8 cellular contexts compared by ENCODE assay signal in genomic region chr17:67717624-67718324, GRCh38. TPM values are rescaled to one million over a fixed set of nuclear protein-coding genes. Genes with fewer than 3 reads are reported as not detected.
A peak's percentile ranks its signal among the peaks of the same experiment; 100 is the strongest.
DNase-seq lines count a peak whose midpoint lies in the region; ATAC-seq and TF ChIP-seq lines count a peak whose summit lies in the region.

Gene NOL11 (plus strand): TSS chr17:67717936. CDS start chr17:67717948, 12 bp downstream.

- DNase-seq in NCI-H128 (lab: John Stamatoyannopoulos, UW; ENCODE audit: unreplicated experiment) (peak; percentile 93), glutamatergic neuron (peak; percentile 99), osteocyte (ENCODE audit: extremely low spot score, unreplicated experiment) (peak; percentile 100)
- DNase-seq in activated naive CD8-positive, alpha-beta T cell treated with anti-CD3 and anti-CD28 coated beads, Interleukin-2, amount 10 ng/mL, durations not matched to agents 7 days and 5 days = peak; percentile 100

- POLR2A ChIA-PET in activated naive CD8-positive, alpha-beta T cell treated with anti-CD3 and anti-CD28 coated beads, Interleukin-2, amount 10 ng/mL, durations not matched to agents 7 days and 5 days (lab: Charles Lee) = interaction anchor here (0.6 to 1.8 kb wide), 8 partner anchors 10 to 359 kb away, joined by 3 to 13 read pairs (median 4); partner anchors contain the start of gene BPTF

- peak within 1 kb of the TSS; percentile 99 for H3K4me3 Mint-ChIP-seq in activated naive CD8-positive, alpha-beta T cell treated with anti-CD3 and anti-CD28 coated beads, Interleukin-2, amount 10 ng/mL, durations not matched to agents 7 days and 5 days
- H3K4me3 Mint-ChIP-seq in glutamatergic neuron (ENCODE audit: unreplicated experiment) = peak within 1 kb of the TSS; percentile 97
- H3K4me3 Mint-ChIP-seq in osteocyte (ENCODE audit: unreplicated experiment) = peak within 1 kb of the TSS; percentile 96

- H3K4me2 ChIP-seq in SU-DHL-6 (ENCODE audit: low read depth, low read length, poor library complexity, severe bottlenecking) = peak within 1 kb of the TSS; percentile 99

- H3F3A ChIP-seq in SU-DHL-6 (ENCODE audit: insufficient read depth) = peaks cover 7% of the 10 kb centered on the region; the same call in 1 of the 2 replicates

- H3K9me3 Mint-ChIP-seq in activated naive CD8-positive, alpha-beta T cell treated with anti-CD3 and anti-CD28 coated beads, Interleukin-2, amount 10 ng/mL, durations not matched to agents 7 days and 5 days = no peaks in the 10 kb centered on the region
- H3K9me3 Mint-ChIP-seq in glutamatergic neuron (ENCODE audit: unreplicated experiment) (no peaks in the 10 kb centered on the region), osteocyte (ENCODE audit: unreplicated experiment) (no peaks in the 10 kb centered on the region)

- no peaks in the 10 kb centered on the region for H3K9me2 ChIP-seq in SU-DHL-6 (replicated peaks; ENCODE audit: insufficient read depth, low read length)

- H3K4me1 Mint-ChIP-seq in activated naive CD8-positive, alpha-beta T cell treated with anti-CD3 and anti-CD28 coated beads, Interleukin-2, amount 10 ng/mL, durations not matched to agents 7 days and 5 days = peaks cover 19% of the 10 kb centered on the region
- no peaks in the 10 kb centered on the region for H3K4me1 Mint-ChIP-seq in glutamatergic neuron (ENCODE audit: low read depth, unreplicated experiment)
- H3K4me1 Mint-ChIP-seq in osteocyte (ENCODE audit: unreplicated experiment) = peaks cover 21% of the 10 kb centered on the region

- peak within 1 kb of the TSS; percentile 94 for H3K4me3 ChIP-seq in SU-DHL-6 (ENCODE audit: insufficient read depth, low read length, poor library complexity, severe bottlenecking)
- H3K4me3 ChIP-seq in thymus (ENCODE audit: low read length) = peak within 1 kb of the TSS; percentile 89

- H3K9ac ChIP-seq in SU-DHL-6 (ENCODE audit: low read length) = peak within 1 kb of the TSS; percentile 89

- no peaks in the 10 kb centered on the region for H3K27me3 Mint-ChIP-seq in activated naive CD8-positive, alpha-beta T cell treated with anti-CD3 and anti-CD28 coated beads, Interleukin-2, amount 10 ng/mL, durations not matched to agents 7 days and 5 days
- no peaks in the 10 kb centered on the region for H3K27me3 Mint-ChIP-seq in glutamatergic neuron (ENCODE audit: unreplicated experiment)
- no peaks in the 10 kb centered on the region for H3K27me3 Mint-ChIP-seq in osteocyte (ENCODE audit: unreplicated experiment)

- under 1% methylated on average over 49 of the region's 49 CpGs for WGBS in thymus

- peak; percentile 92 for TF ChIP-seq CTCF in GM12873 (IDR thresholded peaks at IDR 0.05; ENCODE audit: insufficient read depth, low read depth, low read length, missing control alignments)
- TF ChIP-seq CTCF in SU-DHL-6 (IDR thresholded peaks at IDR 0.05; ENCODE audit: insufficient read depth, low read length, poor library complexity, severe bottlenecking) = peak; percentile 80
- TF ChIP-seq CTCF in glutamatergic neuron (IDR thresholded peaks at IDR 0.05; ENCODE audit: partially characterized antibody, unreplicated experiment) = peak; percentile 90
- TF ChIP-seq CTCF in osteocyte (IDR thresholded peaks at IDR 0.05) = peak; percentile 94

- H3K9me3 ChIP-seq in SU-DHL-6 (ENCODE audit: insufficient read depth, low read length) = no peaks in the 10 kb centered on the region
- no peaks in the 10 kb centered on the region for H3K9me3 ChIP-seq in thymus (ENCODE audit: control insufficient read depth)

- H3K79me2 ChIP-seq in SU-DHL-6 (ENCODE audit: insufficient read depth, low read length) = peaks cover 25% of the 10 kb centered on the region

- H3K27me3 ChIP-seq in SU-DHL-6 (ENCODE audit: low read length) = no peaks in the 10 kb centered on the region
- no peaks in the 10 kb centered on the region for H3K27me3 ChIP-seq in thymus (ENCODE audit: control insufficient read depth, insufficient read depth)

- peak; percentile 96 for ATAC-seq in HG02759 (IDR thresholded peaks at IDR 0.05; ENCODE audit: unreplicated experiment)
- ATAC-seq in activated naive CD8-positive, alpha-beta T cell treated with anti-CD3 and anti-CD28 coated beads, Interleukin-2, amount 10 ng/mL, durations not matched to agents 7 days and 5 days (ENCODE audit: low read depth) = peak; percentile 96

- H3K36me3 ChIP-seq in SU-DHL-6 (ENCODE audit: low read length) (peaks cover 22% of the 10 kb centered on the region; the same call in 1 of the 2 replicates), thymus (ENCODE audit: control insufficient read depth, insufficient read depth) (peaks cover 3% of the 10 kb centered on the region)

- H3K4me1 ChIP-seq in thymus (ENCODE audit: control insufficient read depth, insufficient read depth, low read length) = peaks cover 11% of the 10 kb centered on the region

- H3K27ac Mint-ChIP-seq in activated naive CD8-positive, alpha-beta T cell treated with anti-CD3 and anti-CD28 coated beads, Interleukin-2, amount 10 ng/mL, durations not matched to agents 7 days and 5 days = peak within 1 kb of the TSS; percentile 98
- peak within 1 kb of the TSS; percentile 93 for H3K27ac Mint-ChIP-seq in glutamatergic neuron (ENCODE audit: unreplicated experiment)
- peak within 1 kb of the TSS; percentile 96 for H3K27ac Mint-ChIP-seq in osteocyte (ENCODE audit: unreplicated experiment)

- H3K36me3 Mint-ChIP-seq in activated naive CD8-positive, alpha-beta T cell treated with anti-CD3 and anti-CD28 coated beads, Interleukin-2, amount 10 ng/mL, durations not matched to agents 7 days and 5 days = peaks cover 8% of the 10 kb centered on the region
- H3K36me3 Mint-ChIP-seq in glutamatergic neuron (ENCODE audit: unreplicated experiment) (peaks cover 4% of the 10 kb centered on the region), osteocyte (ENCODE audit: unreplicated experiment) (peaks cover 19% of the 10 kb centered on the region)

- H2AFZ ChIP-seq in SU-DHL-6 (ENCODE audit: low read depth, low read length, severe bottlenecking) = peak within 1 kb of the TSS; percentile 62

- no peaks in the 10 kb centered on the region for H4K20me1 ChIP-seq in SU-DHL-6 (ENCODE audit: low read depth, low read length)

- H3K27ac ChIP-seq in SU-DHL-6 (ENCODE audit: low read depth, low read length) (peak within 1 kb of the TSS; percentile 68), thymus (ENCODE audit: low read depth) (peak within 1 kb of the TSS; percentile 98)

RNA-seq across cellular contexts. Expression of gene NOL11, which starts in this region (rescaled TPM):
- total RNA-seq in activated naive CD8-positive, alpha-beta T cell treated with anti-CD3 and anti-CD28 coated beads, Interleukin-2, amount 10 ng/mL, durations not matched to agents 7 days and 5 days = 10 to 100 TPM; 42.2 to 48.9 TPM
- 40.6 TPM for total RNA-seq in glutamatergic neuron (ENCODE audit: unreplicated experiment)
- total RNA-seq in osteocyte = 30.1 and 32.2 TPM in 2 replicates
- 70.9 TPM for polyA plus RNA-seq in thymus

Comparison
In these comparisons a context has a peak if more than half of its experiments do, and no peak if none do; other contexts are left out.
1. Peak in every context shown above with its lines: DNase-seq, ATAC-seq, H3K4me3 ChIP-seq and H3K27ac ChIP-seq.